Comparison of ENCODE assay signal across 8 cellular contexts in genomic region chr16:88804173-88804551, GRCh38. TPM values are rescaled to one million over a fixed set of nuclear protein-coding genes. Genes with fewer than 3 reads are reported as not detected.
DNase-seq lines count a peak whose midpoint lies in the region; ATAC-seq and TF ChIP-seq lines count a peak whose summit lies in the region.

No MANE protein-coding gene starts in this region.

- H3K9me2 ChIP-seq in MM.1S (replicated peaks; ENCODE audit: insufficient read depth, low read length): no peaks in the 10 kb centered on the region
- no peaks in the 10 kb centered on the region for H3K9me2 ChIP-seq in neural cell (ENCODE audit: insufficient read depth, low read length)

- H3K27me3 Mint-ChIP-seq in Calu3 (ENCODE audit: unreplicated experiment) (no peaks in the 10 kb centered on the region), chondrocyte (ENCODE audit: low read depth) (no peaks in the 10 kb centered on the region)

- no peaks in the 10 kb centered on the region for H3K4me1 Mint-ChIP-seq in Calu3 (ENCODE audit: low read depth, unreplicated experiment)
- H3K4me1 Mint-ChIP-seq in chondrocyte (ENCODE audit: low read depth): peaks cover 3% of the 10 kb centered on the region

- TF ChIP-seq CTCF in Calu3 (IDR thresholded peaks at IDR 0.05; ENCODE audit: unreplicated experiment): no peak
- no peak for TF ChIP-seq CTCF in MM.1S (IDR thresholded peaks at IDR 0.05; ENCODE audit: low read length)
- no peak for TF ChIP-seq CTCF in chondrocyte (IDR thresholded peaks at IDR 0.05)
- no peak for TF ChIP-seq CTCF in neural cell (IDR thresholded peaks at IDR 0.05; ENCODE audit: poor library complexity, severe bottlenecking)

- H3K36me3 ChIP-seq in MM.1S (replicated peaks; ENCODE audit: insufficient read depth, low read length) (no peaks in the 10 kb centered on the region), neural cell (ENCODE audit: insufficient read depth, low read length) (no peaks in the 10 kb centered on the region)

- no peaks in the 10 kb centered on the region for H3K27me3 ChIP-seq in MM.1S (replicated peaks; ENCODE audit: insufficient read depth, low read length)
- H3K27me3 ChIP-seq in neural cell (ENCODE audit: insufficient read depth, low read depth, low read length): no peaks in the 10 kb centered on the region

- intact Hi-C loops in Calu3 (cut with micrococcal nuclease; ENCODE audit: unreplicated experiment): no loop called here

- H2AFZ ChIP-seq in MM.1S (ENCODE audit: low read length) (no peak overlapping the region), neural cell (ENCODE audit: low read depth, low read length) (no peak overlapping the region)

- DNase-seq in Calu3 (no peak), MM.1S (no peak), chondrocyte (ENCODE audit: low spot score) (no peak), superior temporal gyrus (ENCODE audit: extremely low spot score) (no peak), NCI-H82 (lab: John Stamatoyannopoulos, UW) (no peak)

- H3K9ac ChIP-seq in MM.1S (ENCODE audit: low read length) (peak overlapping the region; percentile 75), neural cell (ENCODE audit: low read length) (peak overlapping the region; percentile 34)

- H3K27ac Mint-ChIP-seq in Calu3 (ENCODE audit: unreplicated experiment) (peak overlapping the region; percentile 54), chondrocyte (ENCODE audit: unreplicated experiment) (no peak overlapping the region)

- no peak for ATAC-seq in GM18868 (IDR thresholded peaks at IDR 0.05; ENCODE audit: unreplicated experiment)
- ATAC-seq in GM18520 (IDR thresholded peaks at IDR 0.05; ENCODE audit: unreplicated experiment): no peak

- TF ChIP-seq RAD21 in neural cell (conservative IDR thresholded peaks at IDR 0.05): no peak

- H3K79me2 ChIP-seq in MM.1S (ENCODE audit: low read length) (peaks cover 37% of the 10 kb centered on the region), neural cell (replicated peaks; ENCODE audit: insufficient read depth, low read length) (peaks cover 7% of the 10 kb centered on the region)

- H3K27ac ChIP-seq in MM.1S (ENCODE audit: low read length) (peak overlapping the region; percentile 25; the same call in 1 of the 2 replicates), neural cell (ENCODE audit: low read length) (no peak overlapping the region)

- no peak for TF ChIP-seq EP300 in neural cell (conservative IDR thresholded peaks at IDR 0.05; ENCODE audit: poor library complexity, severe bottlenecking)

- BruUV-seq in Calu3 (replicated peaks; lab: Mats Ljungman, UMichigan): TSS peak; percentile 53

- H3K4me3 Mint-ChIP-seq in Calu3 (ENCODE audit: low read depth, unreplicated experiment): peak overlapping the region; percentile 80
- H3K4me3 Mint-ChIP-seq in chondrocyte (ENCODE audit: unreplicated experiment): peak overlapping the region; percentile 62

- H3K36me3 Mint-ChIP-seq in Calu3 (ENCODE audit: insufficient read depth, unreplicated experiment) (peaks cover 68% of the 10 kb centered on the region), chondrocyte (ENCODE audit: low read depth) (no peaks in the 10 kb centered on the region)

- H4K20me1 ChIP-seq in MM.1S (ENCODE audit: insufficient read depth, low read length) (no peaks in the 10 kb centered on the region), neural cell (ENCODE audit: insufficient read depth) (no peaks in the 10 kb centered on the region)

- H3F3A ChIP-seq in MM.1S (ENCODE audit: insufficient read depth, low read length) (no peaks in the 10 kb centered on the region), neural cell (ENCODE audit: insufficient read depth, low read length, poor library complexity, severe bottlenecking) (no peaks in the 10 kb centered on the region)

- CTCF ChIA-PET in Calu3 (lab: Charles Lee): no interaction called here

- H3K9me3 ChIP-seq in MM.1S (replicated peaks; ENCODE audit: insufficient read depth, low read length) (no peaks in the 10 kb centered on the region), neural cell (ENCODE audit: low read length) (no peaks in the 10 kb centered on the region)

- H3K9me3 Mint-ChIP-seq in Calu3 (ENCODE audit: low read depth, unreplicated experiment) (no peaks in the 10 kb centered on the region), chondrocyte (ENCODE audit: low read depth) (no peaks in the 10 kb centered on the region)

- no peaks in the 10 kb centered on the region for H3K4me1 ChIP-seq in MM.1S (ENCODE audit: low read length)

- H3K4me3 ChIP-seq in MM.1S (ENCODE audit: low read length) (peak overlapping the region; percentile 74), neural cell (ENCODE audit: low read length) (peak overlapping the region; percentile 70)

- peak overlapping the region; percentile 78; the same call in 1 of the 2 replicates for H3K4me2 ChIP-seq in MM.1S (ENCODE audit: low read depth, low read length)
- H3K4me2 ChIP-seq in neural cell (ENCODE audit: low read length): no peak overlapping the region

TF ChIP-seq in neural cell, 6 proteins besides CTCF, POLR2A, EP300 and RAD21:
- TF ChIP-seq REST (IDR thresholded peaks at IDR 0.05; ENCODE audit: borderline replicate concordance): no peak
- no peak for TF ChIP-seq EZH2 (IDR thresholded peaks at IDR 0.05; ENCODE audit: borderline replicate concordance, insufficient read depth, low read length, poor library complexity, severe bottlenecking)
- no peak for TF ChIP-seq SMC3 (conservative IDR thresholded peaks at IDR 0.05; ENCODE audit: poor library complexity)
- TF ChIP-seq POLR2AphosphoS5 (IDR thresholded peaks at IDR 0.05): no peak
- no peak for TF ChIP-seq MXI1 (conservative IDR thresholded peaks at IDR 0.05; ENCODE audit: poor library complexity, severe bottlenecking)
- TF ChIP-seq TAF1 (IDR thresholded peaks at IDR 0.05; ENCODE audit: low read depth): no peak

RNA-seq across cellular contexts. Expression of gene CDT1, which starts 0.6 kb away (rescaled TPM):
- 74.8 and 82.5 TPM in 2 replicates for total RNA-seq in Calu3 (2022)
- 2.9 to 11.7 TPM (median 3.7 TPM) in 3 replicates for total RNA-seq in chondrocyte
- 1.0 and 5.2 TPM in 2 replicates for polyA plus RNA-seq in neural cell
- 1.5 and 10.5 TPM in 2 replicates for polyA minus RNA-seq in neural cell

RNA-seq across cellular contexts. Expression of gene APRT, which starts 7.6 kb away (rescaled TPM):
- total RNA-seq in Calu3 (2022) (203 and 207 TPM in 2 replicates), chondrocyte (68.8 to 90.2 TPM (median 70.7 TPM) in 3 replicates)
- 52.0 and 52.5 TPM in 2 replicates for polyA plus RNA-seq in neural cell
- 12.7 and 15.1 TPM in 2 replicates for polyA minus RNA-seq in neural cell

RNA-seq across cellular contexts. Expression of gene PIEZO1, which starts 19.1 kb away (rescaled TPM):
- 177 and 199 TPM in 2 replicates for total RNA-seq in Calu3 (2022)
- total RNA-seq in chondrocyte: 134 to 209 TPM (median 208 TPM) in 3 replicates
- not detected in 2 replicates for polyA plus RNA-seq in neural cell
- polyA minus RNA-seq in neural cell: 0.24 TPM in 1 of 2 replicates, not detected in the other

RNA-seq across cellular contexts. Expression of gene GALNS, which starts 52.6 kb away (rescaled TPM):
- 50.4 and 55.0 TPM in 2 replicates for total RNA-seq in Calu3 (2022)
- 34.1 to 36.6 TPM (median 34.6 TPM) in 3 replicates for total RNA-seq in chondrocyte
- polyA plus RNA-seq in neural cell: 18.9 and 19.4 TPM in 2 replicates
- polyA minus RNA-seq in neural cell: 15.3 and 16.8 TPM in 2 replicates

RNA-seq across cellular contexts. Expression of gene TRAPPC2L, which starts 52.8 kb away (rescaled TPM):
- 79.1 and 110 TPM in 2 replicates for total RNA-seq in Calu3 (2022)
- total RNA-seq in chondrocyte: 42.7 to 55.8 TPM (median 52.5 TPM) in 3 replicates
- polyA plus RNA-seq in neural cell: 56.8 and 70.2 TPM in 2 replicates
- polyA minus RNA-seq in neural cell: 35.1 and 37.7 TPM in 2 replicates
